ENCODE assay signal across 1 cellular context in genomic region chr5:160469156-160470144, GRCh38.
TF ChIP-seq lines count a peak whose summit lies in the region.

No MANE protein-coding gene starts in this region.

TF ChIP-seq in endothelial cell of umbilical vein, 7 proteins besides CTCF, POLR2A, EP300 and RAD21:
- TF ChIP-seq POLR2AphosphoS5 (IDR thresholded peaks at IDR 0.05; ENCODE audit: insufficient read depth, low read depth, low read length): peak; percentile 12
- no peak for TF ChIP-seq MYC (IDR thresholded peaks at IDR 0.05; ENCODE audit: low read depth, low read length)
